18 cellular contexts compared by ENCODE assay signal in genomic region chr1:117562581-117563491, GRCh38.
A peak's percentile ranks its signal among the peaks of the same experiment; 100 is the strongest.
DNase-seq lines count a peak whose midpoint lies in the region; ATAC-seq and FAIRE-seq lines count a peak whose summit lies in the region.
"Had no signal": no experiment of that assay in that cellular context is flagged by ENCODE, and none has a peak within 500 bp of the region (broad histone marks: within the 10 kb centered on the region; RNA-seq: fewer than 3 reads in every experiment).

No MANE protein-coding gene starts in this region.

- H3K9ac ChIP-seq in BLaER1 treated with 17β-estradiol and CSF1 and Interleukin-3, amounts not matched to agents 10 nM and 100 nM: no peak overlapping the region
- peak overlapping the region in 1 of 2 donors; percentile 31 for H3K9ac ChIP-seq in mucosa of rectum (ENCODE audit: low read depth in 1 of 2, low read length in 2 of 2)

- H3K27me3 ChIP-seq in BLaER1 treated with 17β-estradiol and CSF1 and Interleukin-3, amounts not matched to agents 10 nM and 100 nM: no peaks in the 10 kb centered on the region
- H3K27me3 ChIP-seq in mucosa of rectum (ENCODE audit: control insufficient read depth in 2 of 2, insufficient read depth in 2 of 2, low read length in 2 of 2): no peaks in the 10 kb centered on the region
- H3K27me3 ChIP-seq: Peyer's patch had no signal

- no peaks in the 10 kb centered on the region for H4K20me1 ChIP-seq in BLaER1 treated with 17β-estradiol and CSF1 and Interleukin-3, amounts not matched to agents 10 nM and 100 nM

- no peak for ATAC-seq in HG02970 (IDR thresholded peaks at IDR 0.05; ENCODE audit: low FRiP score, unreplicated experiment)
- no peak for ATAC-seq in GM21381 (IDR thresholded peaks at IDR 0.05; ENCODE audit: unreplicated experiment)
- ATAC-seq: activated CD4-positive, CD25-positive, alpha-beta regulatory T cell treated with anti-CD3 and anti-CD28 coated beads, Interleukin-2, amount 50 U/mL, for 24 hours; T-cell had no signal

- DNase-seq in DMS153 treated with DMSO at 0.1 percent for 48 hours (lab: John Stamatoyannopoulos, UW; ENCODE audit: unreplicated experiment): peak; percentile 62
- peak; percentile 52 for DNase-seq in SHP77 treated with DMSO at 0.1 percent for 48 hours (lab: John Stamatoyannopoulos, UW)
- no peak for DNase-seq in cerebellar nuclear complex (lab: John Stamatoyannopoulos, UW)
- no peak for DNase-seq in HTR-8/SVneo (ENCODE audit: insufficient read length, low spot score)
- DNase-seq: C1 segment of cervical spinal cord; glutamatergic neuron; kidney glomerular epithelial cell; naive B cell; NCI-H226; Peyer's patch; retina; stimulated activated CD8-positive, alpha-beta memory T cell treated with anti-CD3 and anti-CD28 coated beads, Interleukin-4, amount 100 ng/mL, for 48 hours; T-cell had no signal

- no peak for FAIRE-seq in HTR-8/SVneo (lab: Jason Lieb, UNC)

- H3K4me2 ChIP-seq in BLaER1 treated with 17β-estradiol and CSF1 and Interleukin-3, amounts not matched to agents 10 nM and 100 nM: peak overlapping the region; percentile 52 to 84 (median 61)

- peaks cover 15 to 32% (median 26%) of the 10 kb centered on the region in 10 experiments for H3K4me1 ChIP-seq in BLaER1 treated with 17β-estradiol and CSF1 and Interleukin-3, amounts not matched to agents 10 nM and 100 nM
- peaks cover 16 to 36% of the 10 kb centered on the region in 2 donors for H3K4me1 ChIP-seq in mucosa of rectum (ENCODE audit: control insufficient read depth in 2 of 2, insufficient read depth in 2 of 2, low read length in 2 of 2)
- H3K4me1 ChIP-seq: Peyer's patch had no signal

- H3K27ac ChIP-seq in BLaER1 treated with 17β-estradiol and CSF1 and Interleukin-3, amounts not matched to agents 10 nM and 100 nM: no peak overlapping the region
- peak overlapping the region; percentile 52 to 71 for H3K27ac ChIP-seq in mucosa of rectum (ENCODE audit: low read depth in 2 of 2, low read length in 2 of 2)
- H3K27ac ChIP-seq: Peyer's patch had no signal

- H3K36me3 ChIP-seq in BLaER1 treated with 17β-estradiol and CSF1 and Interleukin-3, amounts not matched to agents 10 nM and 100 nM: no peaks in the 10 kb centered on the region
- H3K36me3 ChIP-seq in mucosa of rectum (ENCODE audit: control insufficient read depth in 2 of 2, insufficient read depth in 2 of 2, low read length in 2 of 2): no peaks in the 10 kb centered on the region
- H3K36me3 ChIP-seq: Peyer's patch had no signal

- no peak overlapping the region for H3K4me3 ChIP-seq in BLaER1 treated with 17β-estradiol and CSF1 and Interleukin-3, amounts not matched to agents 10 nM and 100 nM
- H3K4me3 ChIP-seq in mucosa of rectum (ENCODE audit: low read length in 2 of 2): no peak overlapping the region
- H3K4me3 ChIP-seq: Peyer's patch had no signal

- H3K9me3 ChIP-seq in BLaER1 treated with 17β-estradiol and CSF1 and Interleukin-3, amounts not matched to agents 10 nM and 100 nM (replicated peaks in 1 of 11): peaks cover 8 to 14% (median 11%) of the 10 kb centered on the region in 11 experiments; a peak in 19 of 22 replicates
- H3K9me3 ChIP-seq in mucosa of rectum (ENCODE audit: control insufficient read depth in 2 of 2, low read length in 2 of 2): no peaks in the 10 kb centered on the region
- H3K9me3 ChIP-seq: Peyer's patch had no signal

Comparison
In these comparisons a context has a peak if more than half of its experiments do, and no peak if none do; other contexts are left out.
1. H3K27ac ChIP-seq: peak in mucosa of rectum (2 of 2); none in BLaER1 treated with 17β-estradiol and CSF1 and Interleukin-3, amounts not matched to agents 10 nM and 100 nM (0 of 11).
2. DNase-seq: peak in DMS153 treated with DMSO at 0.1 percent for 48 hours (single experiment) and SHP77 treated with DMSO at 0.1 percent for 48 hours (single experiment); none in cerebellar nuclear complex (0 of 2) and HTR-8/SVneo (single experiment).